32 cellular contexts compared by ENCODE assay signal in genomic region chr22:27620367-27621154, GRCh38.
DNase-seq lines count a peak whose midpoint lies in the region; ATAC-seq, FAIRE-seq and TF ChIP-seq lines count a peak whose summit lies in the region.
"Had no signal": no experiment of that assay in that cellular context is flagged by ENCODE, and none has a peak within 500 bp of the region (broad histone marks: within the 10 kb centered on the region; RNA-seq: fewer than 3 reads in every experiment).

No MANE protein-coding gene starts in this region.

- no peaks in the 10 kb centered on the region for H3K27me3 ChIP-seq in mammary epithelial cell (ENCODE audit: insufficient read depth, low read length)
- no peaks in the 10 kb centered on the region for H3K27me3 ChIP-seq in colonic mucosa

- no peaks in the 10 kb centered on the region for H3K4me1 Mint-ChIP-seq in nephron progenitor cell
- H3K4me1 Mint-ChIP-seq: activated CD8-positive, alpha-beta memory T cell treated with anti-CD3 and anti-CD28 coated beads, Interleukin-2, amount 10 ng/mL, durations not matched to agents 7 days and 5 days; activated naive CD8-positive, alpha-beta T cell treated with anti-CD3 and anti-CD28 coated beads, Interleukin-2, amount 10 ng/mL, durations not matched to agents 7 days and 5 days; CD4-positive, CD25-positive, alpha-beta regulatory T cell had no signal

- H3K9me3 ChIP-seq in mammary epithelial cell (replicated peaks; ENCODE audit: insufficient read depth, low read length) (no peaks in the 10 kb centered on the region), colonic mucosa (no peaks in the 10 kb centered on the region)
- H3K9me3 ChIP-seq: psoas muscle had no signal

- peaks cover 7% of the 10 kb centered on the region for H3K4me1 ChIP-seq in mammary epithelial cell (ENCODE audit: insufficient read depth, low read length)
- H3K4me1 ChIP-seq in colonic mucosa = no peaks in the 10 kb centered on the region
- H3K4me1 ChIP-seq: psoas muscle had no signal

- FAIRE-seq in H54 (lab: Jason Lieb, UNC) = no peak
- FAIRE-seq: A204.1, GM12878, kidney had no signal

- no peaks in the 10 kb centered on the region for H3K36me3 Mint-ChIP-seq in nephron progenitor cell (ENCODE audit: low read depth)
- H3K36me3 Mint-ChIP-seq: activated CD8-positive, alpha-beta memory T cell treated with anti-CD3 and anti-CD28 coated beads, Interleukin-2, amount 10 ng/mL, durations not matched to agents 7 days and 5 days; activated naive CD8-positive, alpha-beta T cell treated with anti-CD3 and anti-CD28 coated beads, Interleukin-2, amount 10 ng/mL, durations not matched to agents 7 days and 5 days; CD4-positive, CD25-positive, alpha-beta regulatory T cell; mesothelial cell of epicardium; naive thymus-derived CD4-positive, alpha-beta T cell; type B pancreatic cell had no signal

- CTCF ChIA-PET in mammary epithelial cell (lab: Charles Lee; ENCODE audit: low non-redundant PET) = no interaction called here

- no TSS peak for BruUV-seq in mammary epithelial cell (replicated peaks; lab: Mats Ljungman, UMichigan)

- H3K9ac ChIP-seq in mammary epithelial cell (ENCODE audit: insufficient read depth, low read length) (no peak overlapping the region), colonic mucosa (ENCODE audit: low read depth in 2 of 2, low read length in 2 of 2) (no peak overlapping the region)

- H4K20me1 ChIP-seq in mammary epithelial cell (ENCODE audit: insufficient read depth, low read length) = no peaks in the 10 kb centered on the region

- no peak for TF ChIP-seq CTCF in mammary epithelial cell (conservative IDR thresholded peaks at IDR 0.05 in 1 of 2, IDR thresholded peaks at IDR 0.05 in 1 of 2; ENCODE audit: extremely low read depth in 1 of 2, insufficient read depth in 1 of 2, low read depth in 1 of 2, low read length in 2 of 2)
- TF ChIP-seq CTCF in nephron progenitor cell (IDR thresholded peaks at IDR 0.05) = no peak
- no peak for TF ChIP-seq CTCF in colonic mucosa (IDR thresholded peaks at IDR 0.05)

- no peak for TF ChIP-seq POLR2A in H54 (IDR thresholded peaks at IDR 0.05; ENCODE audit: low read depth, low read length)

- H3K9me3 Mint-ChIP-seq in nephron progenitor cell = peaks cover 3% of the 10 kb centered on the region
- H3K9me3 Mint-ChIP-seq: activated naive CD8-positive, alpha-beta T cell treated with anti-CD3 and anti-CD28 coated beads, Interleukin-2, amount 10 ng/mL, durations not matched to agents 7 days and 5 days; activated T-cell treated with anti-CD3 and anti-CD28 coated beads, Interleukin-2, amount 50 U/mL, for 4 hours; CD4-positive, CD25-positive, alpha-beta regulatory T cell; mesothelial cell of epicardium; naive thymus-derived CD4-positive, alpha-beta T cell; type B pancreatic cell had no signal

- no peaks in the 10 kb centered on the region for H3K79me2 ChIP-seq in mammary epithelial cell (ENCODE audit: insufficient read depth, low read length)

- H3K4me2 ChIP-seq in mammary epithelial cell (ENCODE audit: insufficient read depth, low read depth, low read length) = no peak overlapping the region

- H3K27ac ChIP-seq in mammary epithelial cell (ENCODE audit: insufficient read depth, low read depth, low read length) (no peak overlapping the region), colonic mucosa (no peak overlapping the region)
- H3K27ac ChIP-seq: coronary artery, psoas muscle had no signal

- ATAC-seq in HG02884 (IDR thresholded peaks at IDR 0.05; ENCODE audit: unreplicated experiment) = no peak
- ATAC-seq: activated CD4-positive, CD25-positive, alpha-beta regulatory T cell treated with anti-CD3 and anti-CD28 coated beads, Interleukin-2, amount 50 U/mL, for 24 hours; activated CD8-positive, alpha-beta memory T cell treated with anti-CD3 and anti-CD28 coated beads, Interleukin-2, amount 10 ng/mL, durations not matched to agents 7 days and 5 days; activated T-cell treated with anti-CD3 and anti-CD28 coated beads, Interleukin-2, amount 50 U/mL, for 4 hours; GM12878; naive thymus-derived CD4-positive, alpha-beta T cell; psoas muscle; T-helper 17 cell had no signal

- 89% methylated on average over 13 of the region's 15 CpGs for WGBS in mammary epithelial cell (ENCODE audit: low coverage, missing lambda C conversion rate)

- in situ Hi-C loops in mammary epithelial cell (cut with MboI; ENCODE audit: low sequenced_read_pairs in 2 of 2) = no loop called here

- H3K4me3 Mint-ChIP-seq in nephron progenitor cell = no peak overlapping the region
- H3K4me3 Mint-ChIP-seq: activated CD8-positive, alpha-beta memory T cell treated with anti-CD3 and anti-CD28 coated beads, Interleukin-2, amount 10 ng/mL, durations not matched to agents 7 days and 5 days; activated naive CD8-positive, alpha-beta T cell treated with anti-CD3 and anti-CD28 coated beads, Interleukin-2, amount 10 ng/mL, durations not matched to agents 7 days and 5 days; activated T-cell treated with anti-CD3 and anti-CD28 coated beads, Interleukin-2, amount 50 U/mL, for 4 hours; CD4-positive, CD25-positive, alpha-beta regulatory T cell; H9; mesothelial cell of epicardium; naive thymus-derived CD4-positive, alpha-beta T cell; T-helper 17 cell; type B pancreatic cell had no signal

- dilution Hi-C loops in mammary epithelial cell (cut with HindIII; ENCODE audit: low sequenced_read_pairs) = no loop called here

- peak overlapping the region; percentile 33 for H3K27ac Mint-ChIP-seq in nephron progenitor cell
- H3K27ac Mint-ChIP-seq: activated CD8-positive, alpha-beta memory T cell treated with anti-CD3 and anti-CD28 coated beads, Interleukin-2, amount 10 ng/mL, durations not matched to agents 7 days and 5 days; activated naive CD8-positive, alpha-beta T cell treated with anti-CD3 and anti-CD28 coated beads, Interleukin-2, amount 10 ng/mL, durations not matched to agents 7 days and 5 days; CD4-positive, CD25-positive, alpha-beta regulatory T cell; H9; naive thymus-derived CD4-positive, alpha-beta T cell; T-helper 17 cell; type B pancreatic cell had no signal

- no peaks in the 10 kb centered on the region for H3K36me3 ChIP-seq in mammary epithelial cell (ENCODE audit: insufficient read depth, low read length)
- no peaks in the 10 kb centered on the region for H3K36me3 ChIP-seq in colonic mucosa

- no peak overlapping the region for H2AFZ ChIP-seq in mammary epithelial cell (ENCODE audit: low read depth, low read length)

- intact Hi-C loops in mammary epithelial cell (cut with micrococcal nuclease) = no loop called here
- intact Hi-C loops in colonic mucosa (cut with DNase I) = no loop called here

- H3K27me3 Mint-ChIP-seq in nephron progenitor cell (ENCODE audit: low read depth, poor library complexity) = peaks cover 38% of the 10 kb centered on the region
- H3K27me3 Mint-ChIP-seq: activated CD8-positive, alpha-beta memory T cell treated with anti-CD3 and anti-CD28 coated beads, Interleukin-2, amount 10 ng/mL, durations not matched to agents 7 days and 5 days; CD4-positive, CD25-positive, alpha-beta regulatory T cell had no signal

- H3K4me3 ChIP-seq in mammary epithelial cell (replicated peaks in 1 of 3; ENCODE audit: insufficient read depth in 1 of 3, low read depth in 2 of 3, low read length in 3 of 3) (no peak overlapping the region), colonic mucosa (no peak overlapping the region)
- H3K4me3 ChIP-seq: coronary artery, GM12878, psoas muscle had no signal

- DNase-seq in A172 (ENCODE audit: low spot score) (peak; percentile 36), H54 (ENCODE audit: insufficient read length, low spot score) (peak; percentile 39), mammary epithelial cell (peak; percentile 64), nephron progenitor cell (no peak), NCI-H226 (no peak), KG1 (lab: John Stamatoyannopoulos, UW) (no peak), colonic mucosa (no peak)
- DNase-seq: activated CD4-positive, alpha-beta T cell treated with anti-CD3 and anti-CD28 coated beads, Interleukin-2, amount 50 U/mL, for 4 hours; activated CD8-positive, alpha-beta memory T cell treated with anti-CD3 and anti-CD28 coated beads, Interleukin-2, amount 10 ng/mL, durations not matched to agents 7 days and 5 days; activated gamma-delta T cell treated with Interleukin-2 at 50 U/mL for 16 hours; activated naive CD8-positive, alpha-beta T cell treated with anti-CD3 and anti-CD28 coated beads, Interleukin-2, amount 10 ng/mL, durations not matched to agents 7 days and 5 days; activated T-cell treated with anti-CD3 and anti-CD28 coated beads, Interleukin-2, amount 50 U/mL, for 4 hours; CD4-positive, CD25-positive, alpha-beta regulatory T cell; effector memory CD4-positive, alpha-beta T cell; H9; head of caudate nucleus; kidney; naive thymus-derived CD4-positive, alpha-beta T cell; NCI-H1436 treated with DMSO at 0.1 percent for 48 hours; NCI-H748 treated with DMSO at 0.1 percent for 48 hours; occipital lobe; psoas muscle; stimulated activated CD4-positive, alpha-beta T cell treated with anti-CD3 and anti-CD28 coated beads, Interleukin-4, amount 100 ng/mL, for 4 hours; substantia nigra; T-helper 17 cell had no signal

Comparison
In these comparisons a context has a peak if more than half of its experiments do, and no peak if none do; other contexts are left out.
1. DNase-seq: peak in A172 (single experiment), H54 (single experiment) and mammary epithelial cell (single experiment); none in nephron progenitor cell (single experiment), NCI-H226 (single experiment), KG1 (single experiment) and colonic mucosa (single experiment).